Comparison of ENCODE assay signal across 14 cellular contexts in the genomic region with DNA sequence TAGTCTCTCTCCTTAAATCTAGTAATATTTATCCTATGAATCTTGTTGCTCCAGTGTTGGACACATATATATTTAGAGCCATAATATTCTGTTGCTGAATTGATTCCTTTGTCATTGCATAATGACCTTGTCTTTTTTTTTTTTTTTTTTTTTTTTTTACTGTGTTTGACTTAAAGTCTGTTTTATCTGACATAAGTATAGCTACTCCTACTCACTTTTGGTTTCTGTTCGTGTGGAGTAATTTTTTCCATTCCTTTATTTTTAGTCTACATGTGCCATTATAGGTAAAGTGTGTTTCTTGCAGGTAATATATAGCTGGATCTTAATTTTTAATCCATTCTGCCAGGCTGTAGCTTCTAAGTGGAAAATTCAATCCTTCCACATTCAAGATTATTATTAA.
DNase-seq lines count a peak whose midpoint lies in the region; ATAC-seq and TF ChIP-seq lines count a peak whose summit lies in the region.
"Had no signal": no experiment of that assay in that cellular context is flagged by ENCODE, and none has a peak within 500 bp of the region (broad histone marks: within the 10 kb centered on the region; RNA-seq: fewer than 3 reads in every experiment).

No MANE protein-coding gene starts in this region.

- no peak for TF ChIP-seq POLR2A in testis (IDR thresholded peaks at IDR 0.05)

- ATAC-seq in activated T-cell treated with anti-CD3 and anti-CD28 coated beads, Interleukin-2, amount 50 U/mL, for 72 hours (replicated peaks in 1 of 2): no peak
- ATAC-seq in activated T-helper 17 cell treated with anti-CD3 and anti-CD28 coated beads, Interleukin-2, amount 50 U/mL, for 72 hours (replicated peaks): peak; percentile 46
- ATAC-seq in stimulated activated naive CD8-positive, alpha-beta T cell treated with anti-CD3 and anti-CD28 coated beads, Interleukin-15, amount 100 ng/mL, for 72 hours: no peak
- no peak for ATAC-seq in GM21786 (IDR thresholded peaks at IDR 0.05; ENCODE audit: unreplicated experiment)
- ATAC-seq: HepG2 had no signal

- peaks cover 10 to 15% of the 10 kb centered on the region in 2 donors for H3K36me3 Mint-ChIP-seq in activated T-cell treated with anti-CD3 and anti-CD28 coated beads, Interleukin-2, amount 50 U/mL, for 72 hours (ENCODE audit: insufficient read depth in 2 of 2)
- H3K36me3 Mint-ChIP-seq in activated T-helper 17 cell treated with anti-CD3 and anti-CD28 coated beads, Interleukin-2, amount 50 U/mL, for 72 hours (ENCODE audit: low read depth): peaks cover 4% of the 10 kb centered on the region

- peak overlapping the region; percentile 6 to 57 for H3K4me3 Mint-ChIP-seq in activated T-cell treated with anti-CD3 and anti-CD28 coated beads, Interleukin-2, amount 50 U/mL, for 72 hours
- H3K4me3 Mint-ChIP-seq in activated T-helper 17 cell treated with anti-CD3 and anti-CD28 coated beads, Interleukin-2, amount 50 U/mL, for 72 hours: no peak overlapping the region
- H3K4me3 Mint-ChIP-seq in stimulated activated naive CD8-positive, alpha-beta T cell treated with anti-CD3 and anti-CD28 coated beads, Interleukin-15, amount 100 ng/mL, for 72 hours: peak overlapping the region; percentile 44 to 65
- H3K4me3 Mint-ChIP-seq: CD4-positive, CD25-positive, alpha-beta regulatory T cell had no signal

- no peaks in the 10 kb centered on the region for H3K4me1 ChIP-seq in testis
- H3K4me1 ChIP-seq: BLaER1 treated with 17β-estradiol and CSF1 and Interleukin-3, amounts not matched to agents 10 nM and 100 nM had no signal

- H3K27ac ChIP-seq in testis: no peak overlapping the region
- H3K27ac ChIP-seq: BLaER1 treated with 17β-estradiol and CSF1 and Interleukin-3, amounts not matched to agents 10 nM and 100 nM had no signal

- H3K27me3 Mint-ChIP-seq in activated T-cell treated with anti-CD3 and anti-CD28 coated beads, Interleukin-2, amount 50 U/mL, for 72 hours (ENCODE audit: low read depth): peaks cover 7% of the 10 kb centered on the region
- H3K27me3 Mint-ChIP-seq in activated T-helper 17 cell treated with anti-CD3 and anti-CD28 coated beads, Interleukin-2, amount 50 U/mL, for 72 hours: no peaks in the 10 kb centered on the region
- peaks cover 9% of the 10 kb centered on the region for H3K27me3 Mint-ChIP-seq in stimulated activated naive CD8-positive, alpha-beta T cell treated with anti-CD3 and anti-CD28 coated beads, Interleukin-15, amount 100 ng/mL, for 72 hours
- H3K27me3 Mint-ChIP-seq: CD4-positive, CD25-positive, alpha-beta regulatory T cell had no signal

- H3K27ac Mint-ChIP-seq in activated T-cell treated with anti-CD3 and anti-CD28 coated beads, Interleukin-2, amount 50 U/mL, for 72 hours: peak overlapping the region; percentile 62
- H3K27ac Mint-ChIP-seq in activated T-helper 17 cell treated with anti-CD3 and anti-CD28 coated beads, Interleukin-2, amount 50 U/mL, for 72 hours: no peak overlapping the region
- H3K27ac Mint-ChIP-seq in stimulated activated naive CD8-positive, alpha-beta T cell treated with anti-CD3 and anti-CD28 coated beads, Interleukin-15, amount 100 ng/mL, for 72 hours: no peak overlapping the region
- H3K27ac Mint-ChIP-seq: CD4-positive, CD25-positive, alpha-beta regulatory T cell had no signal

- intact Hi-C loops in testis (cut with DNase I; ENCODE audit: low total_unique reads): no loop called here

- no peak overlapping the region for H3K4me3 ChIP-seq in testis
- H3K4me3 ChIP-seq: BLaER1 treated with 17β-estradiol and CSF1 and Interleukin-3, amounts not matched to agents 10 nM and 100 nM had no signal

- peaks cover 0 to 8% of the 10 kb centered on the region in 2 donors for H3K9me3 Mint-ChIP-seq in activated T-cell treated with anti-CD3 and anti-CD28 coated beads, Interleukin-2, amount 50 U/mL, for 72 hours
- H3K9me3 Mint-ChIP-seq in activated T-helper 17 cell treated with anti-CD3 and anti-CD28 coated beads, Interleukin-2, amount 50 U/mL, for 72 hours: peaks cover 16% of the 10 kb centered on the region
- peaks cover 0 to 8% of the 10 kb centered on the region in 2 donors for H3K9me3 Mint-ChIP-seq in stimulated activated naive CD8-positive, alpha-beta T cell treated with anti-CD3 and anti-CD28 coated beads, Interleukin-15, amount 100 ng/mL, for 72 hours

- WGBS in testis, 2 donors: 55 to 71% methylated on average over 1 of the region's 1 CpG

- no peak for DNase-seq in activated T-cell treated with anti-CD3 and anti-CD28 coated beads, Interleukin-2, amount 50 U/mL, for 72 hours
- no peak for DNase-seq in activated T-cell treated with anti-CD3 and anti-CD28 coated beads for 4 hours
- no peak for DNase-seq in HEK293T (ENCODE audit: extremely low spot score)
- no peak for DNase-seq in stimulated activated naive CD8-positive, alpha-beta T cell treated with anti-CD3 and anti-CD28 coated beads, Interleukin-15, amount 100 ng/mL, for 72 hours
- DNase-seq in testis: no peak
- DNase-seq: ACHN, DMS53, GF-D8, HCEC 1CT had no signal

- TF ChIP-seq CTCF in testis (IDR thresholded peaks at IDR 0.05): no peak

- no peaks in the 10 kb centered on the region for H3K9me3 ChIP-seq in testis

- no peaks in the 10 kb centered on the region for H3K36me3 ChIP-seq in testis (ENCODE audit: low read depth, missing control alignments)

- H3K4me1 Mint-ChIP-seq in activated T-cell treated with anti-CD3 and anti-CD28 coated beads, Interleukin-2, amount 50 U/mL, for 72 hours (ENCODE audit: low read depth): peaks cover 52% of the 10 kb centered on the region
- H3K4me1 Mint-ChIP-seq in activated T-helper 17 cell treated with anti-CD3 and anti-CD28 coated beads, Interleukin-2, amount 50 U/mL, for 72 hours: peaks cover 17% of the 10 kb centered on the region
- H3K4me1 Mint-ChIP-seq in stimulated activated naive CD8-positive, alpha-beta T cell treated with anti-CD3 and anti-CD28 coated beads, Interleukin-15, amount 100 ng/mL, for 72 hours: peaks cover 54% of the 10 kb centered on the region

- CTCF ChIA-PET in HEK293T (lab: Yijun Ruan, JAX): no interaction called here

- H3K27me3 ChIP-seq in testis: no peaks in the 10 kb centered on the region
- H3K27me3 ChIP-seq: BLaER1 treated with 17β-estradiol and CSF1 and Interleukin-3, amounts not matched to agents 10 nM and 100 nM had no signal

- POLR2A ChIA-PET in HEK293T (lab: Yijun Ruan, JAX): no interaction called here

TF ChIP-seq in HEK293T, 16 proteins besides CTCF, POLR2A, EP300 and RAD21:
- TF ChIP-seq LEF1 (IDR thresholded peaks at IDR 0.05; ENCODE audit: borderline replicate concordance) (no peak), HDGF (IDR thresholded peaks at IDR 0.05; ENCODE audit: borderline replicate concordance) (no peak), L3MBTL2 (conservative IDR thresholded peaks at IDR 0.05) (no peak), ZNF384 (IDR thresholded peaks at IDR 0.05) (0 out of 2 replicates have a peak, but pooled peaks have one; percentile 12), FOXA1 (IDR thresholded peaks at IDR 0.05) (no peak), CTBP1 (IDR thresholded peaks at IDR 0.05; ENCODE audit: borderline replicate concordance) (no peak)
